17 cellular contexts compared by ENCODE assay signal in genomic region chr4:141807073-141807472, GRCh38.
DNase-seq lines count a peak whose midpoint lies in the region.
"Had no signal": no experiment of that assay in that cellular context is flagged by ENCODE, and none has a peak within 500 bp of the region (broad histone marks: within the 10 kb centered on the region; RNA-seq: fewer than 3 reads in every experiment).

No MANE protein-coding gene starts in this region.

- in situ Hi-C loops in ACHN (cut with HindIII; ENCODE audit: low pct_ligation_motif_present, low pct_unique_long_range_greater_than_20kb, low sequenced_read_pairs), result no loop called here

- DNase-seq in Daoy (ENCODE audit: low read depth) (peak; percentile 7), HT1080 (ENCODE audit: low read depth) (peak; percentile 68), astrocyte of the hippocampus (ENCODE audit: low read depth, low spot score) (peak; percentile 64), kidney tubule cell (ENCODE audit: low spot score) (peak; percentile 25), HT-29 (ENCODE audit: low spot score) (no peak), GM19240 (ENCODE audit: insufficient read length, low spot score) (no peak), ACHN (no peak), DMS79 (lab: John Stamatoyannopoulos, UW) (no peak)
- DNase-seq: activated CD4-positive, alpha-beta T cell treated with anti-CD3 and anti-CD28 coated beads, Interleukin-2, amount 50 U/mL, for 1 hour; body of pancreas; C1 segment of cervical spinal cord; effector CD8-positive, alpha-beta T cell; islet precursor cell; NCI-H1417; NCI-H446 treated with DMSO at 0.1 percent for 48 hours; Peyer's patch; tibial artery had no signal

Comparison
In these comparisons a context has a peak if more than half of its experiments do, and no peak if none do; other contexts are left out.
1. DNase-seq: peak in Daoy (single experiment), HT1080 (single experiment), astrocyte of the hippocampus (single experiment) and kidney tubule cell (single experiment); none in HT-29 (single experiment), GM19240 (single experiment), ACHN (single experiment) and DMS79 (single experiment).